8 cellular contexts compared by ENCODE assay signal in genomic region chr7:7569113-7569527, GRCh38. TPM values are rescaled to one million over a fixed set of nuclear protein-coding genes. Genes with fewer than 3 reads are reported as not detected.
DNase-seq lines count a peak whose midpoint lies in the region; ATAC-seq and FAIRE-seq lines count a peak whose summit lies in the region.

No MANE protein-coding gene starts in this region.

- peaks cover 33% of the 10 kb centered on the region for H3K9me3 ChIP-seq in BLaER1

- no peaks in the 10 kb centered on the region for H3K9me3 Mint-ChIP-seq in activated T-helper 17 cell treated with anti-CD3 and anti-CD28 coated beads, Interleukin-2, amount 50 U/mL, for 72 hours
- H3K9me3 Mint-ChIP-seq in stimulated activated memory B cell treated with anti-CD40 and anti-IgM and Interleukin-4, amounts not matched to agents 10 μg/mL and 1 μg/mL and 100 μg/mL, for 72 hours, result no peaks in the 10 kb centered on the region

- H3K27ac Mint-ChIP-seq in activated T-helper 17 cell treated with anti-CD3 and anti-CD28 coated beads, Interleukin-2, amount 50 U/mL, for 72 hours, result peak overlapping the region; percentile 80
- H3K27ac Mint-ChIP-seq in stimulated activated memory B cell treated with anti-CD40 and anti-IgM and Interleukin-4, amounts not matched to agents 10 μg/mL and 1 μg/mL and 100 μg/mL, for 72 hours, result no peak overlapping the region

- no peaks in the 10 kb centered on the region for H3K27me3 Mint-ChIP-seq in activated T-helper 17 cell treated with anti-CD3 and anti-CD28 coated beads, Interleukin-2, amount 50 U/mL, for 72 hours
- no peaks in the 10 kb centered on the region for H3K27me3 Mint-ChIP-seq in stimulated activated memory B cell treated with anti-CD40 and anti-IgM and Interleukin-4, amounts not matched to agents 10 μg/mL and 1 μg/mL and 100 μg/mL, for 72 hours

- H3K36me3 Mint-ChIP-seq in activated T-helper 17 cell treated with anti-CD3 and anti-CD28 coated beads, Interleukin-2, amount 50 U/mL, for 72 hours (ENCODE audit: low read depth), result peaks cover 52% of the 10 kb centered on the region
- peaks cover 17% of the 10 kb centered on the region for H3K36me3 Mint-ChIP-seq in stimulated activated memory B cell treated with anti-CD40 and anti-IgM and Interleukin-4, amounts not matched to agents 10 μg/mL and 1 μg/mL and 100 μg/mL, for 72 hours

- H3K4me3 ChIP-seq in BLaER1, result peak overlapping the region; percentile 95

- peaks cover 31% of the 10 kb centered on the region for H3K4me1 Mint-ChIP-seq in activated T-helper 17 cell treated with anti-CD3 and anti-CD28 coated beads, Interleukin-2, amount 50 U/mL, for 72 hours
- peaks cover 33% of the 10 kb centered on the region for H3K4me1 Mint-ChIP-seq in stimulated activated memory B cell treated with anti-CD40 and anti-IgM and Interleukin-4, amounts not matched to agents 10 μg/mL and 1 μg/mL and 100 μg/mL, for 72 hours

- H3K4me1 ChIP-seq in BLaER1, result peaks cover 30% of the 10 kb centered on the region

- H3K27me3 ChIP-seq in BLaER1, result no peaks in the 10 kb centered on the region

- H3K9ac ChIP-seq in BLaER1, result peak overlapping the region; percentile 44; the same call in 1 of the 2 replicates

- peak; percentile 59 for ATAC-seq in HG03378 (IDR thresholded peaks at IDR 0.05; ENCODE audit: unreplicated experiment)
- ATAC-seq in activated T-helper 17 cell treated with anti-CD3 and anti-CD28 coated beads, Interleukin-2, amount 50 U/mL, for 72 hours (replicated peaks), result no peak
- peak; percentile 70 for ATAC-seq in stimulated activated memory B cell treated with anti-CD40 and anti-IgM and Interleukin-4, amounts not matched to agents 10 μg/mL and 1 μg/mL and 100 μg/mL, for 72 hours

- FAIRE-seq in urothelium cell line (lab: Jason Lieb, UNC), result no peak

- H3K27ac ChIP-seq in BLaER1, result peak overlapping the region; percentile 15; the same call in 1 of the 2 replicates

- H3K4me2 ChIP-seq in BLaER1, result peak overlapping the region; percentile 91

- H4K20me1 ChIP-seq in BLaER1, result no peaks in the 10 kb centered on the region

- peak overlapping the region; percentile 80 for H3K4me3 Mint-ChIP-seq in activated T-helper 17 cell treated with anti-CD3 and anti-CD28 coated beads, Interleukin-2, amount 50 U/mL, for 72 hours
- peak overlapping the region; percentile 82 for H3K4me3 Mint-ChIP-seq in stimulated activated memory B cell treated with anti-CD40 and anti-IgM and Interleukin-4, amounts not matched to agents 10 μg/mL and 1 μg/mL and 100 μg/mL, for 72 hours

- DNase-seq in GM19240 (ENCODE audit: insufficient read length, low spot score) (peak; percentile 24), HCEC 1CT (no peak), urothelium cell line (ENCODE audit: low spot score) (no peak), DMS79 treated with DMSO at 0.1 percent for 48 hours (lab: John Stamatoyannopoulos, UW) (no peak)

- H3K36me3 ChIP-seq in BLaER1, result peaks cover 45% of the 10 kb centered on the region

RNA-seq across cellular contexts. Expression of gene MIOS, which starts 2.4 kb away (rescaled TPM):
- total RNA-seq in activated T-helper 17 cell treated with anti-CD3 and anti-CD28 coated beads, Interleukin-2, amount 50 U/mL, for 72 hours, result 10 to 100 TPM; 24.9 to 47.7 TPM

RNA-seq across cellular contexts. Expression of gene COL28A1, which starts 33.4 kb away (rescaled TPM):
- total RNA-seq in activated T-helper 17 cell treated with anti-CD3 and anti-CD28 coated beads, Interleukin-2, amount 50 U/mL, for 72 hours, result under 1 TPM; 0.11 to 0.13 TPM
